ENCODE assay signal across 24 cellular contexts in the genomic region with DNA sequence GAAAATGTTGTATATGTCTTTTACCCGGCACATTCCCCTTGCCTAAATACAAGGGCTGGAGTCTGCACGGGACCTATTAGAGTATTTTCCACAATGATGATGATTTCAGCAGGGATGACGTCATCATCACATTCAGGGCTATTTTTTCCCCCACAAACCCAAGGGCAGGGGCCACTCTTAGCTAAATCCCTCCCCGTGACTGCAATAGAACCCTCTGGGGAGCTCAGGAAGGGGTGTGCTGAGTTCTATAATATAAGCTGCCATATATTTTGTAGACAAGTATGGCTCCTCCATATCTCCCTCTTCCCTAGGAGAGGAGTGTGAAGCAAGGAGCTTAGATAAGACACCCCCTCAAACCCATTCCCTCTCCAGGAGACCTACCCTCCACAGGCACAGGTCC. TPM values are rescaled to one million over a fixed set of nuclear protein-coding genes. Genes with fewer than 3 reads are reported as not detected.
DNase-seq lines count a peak whose midpoint lies in the region; ATAC-seq and TF ChIP-seq lines count a peak whose summit lies in the region.
"Had no signal": no experiment of that assay in that cellular context is flagged by ENCODE, and none has a peak within 500 bp of the region (broad histone marks: within the 10 kb centered on the region; RNA-seq: fewer than 3 reads in every experiment).

No MANE protein-coding gene starts in this region.

- TF ChIP-seq CTCF in cardiac muscle cell (IDR thresholded peaks at IDR 0.05; ENCODE audit: low read depth, low read length) (no peak), left ventricle myocardium inferior (IDR thresholded peaks at IDR 0.05; ENCODE audit: borderline replicate concordance) (no peak), WTC11 (IDR thresholded peaks at IDR 0.05) (no peak)

- intact Hi-C loops in left ventricle myocardium inferior (cut with micrococcal nuclease) = no loop called here

- CTCF ChIA-PET in WTC11 (lab: Charles Lee) = interaction anchor here (0.8 kb wide), 1 partner anchor 18 kb away, joined by 5 read pairs; no protein-coding TSS in a partner anchor

- H3K27ac Mint-ChIP-seq in WTC11 = peak overlapping the region; percentile 95
- no peak overlapping the region for H3K27ac Mint-ChIP-seq in activated T-cell treated with anti-CD3 and anti-CD28 coated beads, Interleukin-2, amount 50 U/mL, for 24 hours
- H3K27ac Mint-ChIP-seq: CD8-positive, alpha-beta T cell had no signal

- H3K27me3 Mint-ChIP-seq in WTC11 (ENCODE audit: low read depth) = no peaks in the 10 kb centered on the region
- H3K27me3 Mint-ChIP-seq in activated T-cell treated with anti-CD3 and anti-CD28 coated beads, Interleukin-2, amount 50 U/mL, for 24 hours = no peaks in the 10 kb centered on the region

- H3K27me3 ChIP-seq in cardiac muscle cell (no peaks in the 10 kb centered on the region), left ventricle myocardium inferior (ENCODE audit: low read depth) (no peaks in the 10 kb centered on the region)
- H3K27me3 ChIP-seq: Peyer's patch had no signal

- no peaks in the 10 kb centered on the region for H3K9me3 Mint-ChIP-seq in WTC11
- no peaks in the 10 kb centered on the region for H3K9me3 Mint-ChIP-seq in activated T-cell treated with anti-CD3 and anti-CD28 coated beads, Interleukin-2, amount 50 U/mL, for 24 hours
- H3K9me3 Mint-ChIP-seq: CD8-positive, alpha-beta T cell had no signal

- no peak for ATAC-seq in WTC11
- ATAC-seq in GM21360 (IDR thresholded peaks at IDR 0.05; ENCODE audit: unreplicated experiment) = no peak
- ATAC-seq in GM21737 (IDR thresholded peaks at IDR 0.05; ENCODE audit: unreplicated experiment) = no peak
- ATAC-seq: CD8-positive, alpha-beta T cell had no signal

- no peaks in the 10 kb centered on the region for H3K9me3 ChIP-seq in cardiac muscle cell (ENCODE audit: low read depth)
- no peaks in the 10 kb centered on the region for H3K9me3 ChIP-seq in left ventricle myocardium inferior (replicated peaks)
- H3K9me3 ChIP-seq: Peyer's patch had no signal

- H3K4me3 ChIP-seq in cardiac muscle cell (no peak overlapping the region), left ventricle myocardium inferior (no peak overlapping the region)
- H3K4me3 ChIP-seq: Peyer's patch had no signal

- H3K4me1 ChIP-seq in cardiac muscle cell (ENCODE audit: low read depth) (peaks cover 21% of the 10 kb centered on the region), left ventricle myocardium inferior (no peaks in the 10 kb centered on the region)
- H3K4me1 ChIP-seq: Peyer's patch had no signal

- H3K4me3 Mint-ChIP-seq in WTC11 = no peak overlapping the region
- H3K4me3 Mint-ChIP-seq in activated T-cell treated with anti-CD3 and anti-CD28 coated beads, Interleukin-2, amount 50 U/mL, for 24 hours = no peak overlapping the region
- H3K4me3 Mint-ChIP-seq: CD8-positive, alpha-beta T cell had no signal

- H3K36me3 ChIP-seq in cardiac muscle cell (no peaks in the 10 kb centered on the region), left ventricle myocardium inferior (no peaks in the 10 kb centered on the region)
- H3K36me3 ChIP-seq: Peyer's patch had no signal

- peaks cover 63% of the 10 kb centered on the region for H3K4me1 Mint-ChIP-seq in WTC11
- no peaks in the 10 kb centered on the region for H3K4me1 Mint-ChIP-seq in activated T-cell treated with anti-CD3 and anti-CD28 coated beads, Interleukin-2, amount 50 U/mL, for 24 hours (ENCODE audit: low read depth)

- H3K27ac ChIP-seq in cardiac muscle cell = peak overlapping the region; percentile 76
- no peak overlapping the region for H3K27ac ChIP-seq in left ventricle myocardium inferior (replicated peaks)
- H3K27ac ChIP-seq: 22Rv1, Peyer's patch had no signal

- peaks cover 69% of the 10 kb centered on the region for H3K36me3 Mint-ChIP-seq in WTC11
- H3K36me3 Mint-ChIP-seq in activated T-cell treated with anti-CD3 and anti-CD28 coated beads, Interleukin-2, amount 50 U/mL, for 24 hours (ENCODE audit: low read depth) = no peaks in the 10 kb centered on the region
- H3K36me3 Mint-ChIP-seq: CD8-positive, alpha-beta T cell had no signal

- DNase-seq in cardiac muscle cell (ENCODE audit: low read depth in 1 of 2, low spot score in 1 of 2) = peak in 1 of 2 donors; percentile 19
- no peak for DNase-seq in left ventricle myocardium inferior
- no peak for DNase-seq in WTC11 (ENCODE audit: low spot score)
- peak; percentile 41 for DNase-seq in fibroblast of peridontal ligament (ENCODE audit: extremely low read depth)
- DNase-seq in activated T-cell treated with anti-CD3 and anti-CD28 coated beads, Interleukin-2, amount 50 U/mL, for 24 hours = no peak
- no peak for DNase-seq in NCI-H446 treated with DMSO at 0.1 percent for 48 hours (lab: John Stamatoyannopoulos, UW)
- DNase-seq: ACHN; C1 segment of cervical spinal cord; Calu3; CD8-positive, alpha-beta T cell; DMS53; EL; GF-D8; GOT3; MM.1S; NCI-H1092; NCI-H1930; NCI-H2227 treated with DMSO at 0.1 percent for 48 hours; NCI-H748 treated with DMSO at 0.1 percent for 48 hours; Peyer's patch; T-helper 1 cell had no signal

- POLR2A ChIA-PET in WTC11 (lab: Charles Lee) = no interaction called here

TF ChIP-seq in WTC11, 78 proteins besides CTCF, POLR2A, EP300 and RAD21 (continues in another document):
- TF ChIP-seq ZNF232 (CRISPR knock-in tag; IDR thresholded peaks at IDR 0.05) (no peak), HMGA2 (CRISPR knock-in tag; IDR thresholded peaks at IDR 0.05) (no peak), KAT7 (CRISPR knock-in tag; IDR thresholded peaks at IDR 0.05; ENCODE audit: borderline replicate concordance) (no peak), JUN (CRISPR knock-in tag; IDR thresholded peaks at IDR 0.05) (no peak), GABPB1 (CRISPR knock-in tag; IDR thresholded peaks at IDR 0.05) (no peak)
- TF ChIP-seq, protein P1, sequence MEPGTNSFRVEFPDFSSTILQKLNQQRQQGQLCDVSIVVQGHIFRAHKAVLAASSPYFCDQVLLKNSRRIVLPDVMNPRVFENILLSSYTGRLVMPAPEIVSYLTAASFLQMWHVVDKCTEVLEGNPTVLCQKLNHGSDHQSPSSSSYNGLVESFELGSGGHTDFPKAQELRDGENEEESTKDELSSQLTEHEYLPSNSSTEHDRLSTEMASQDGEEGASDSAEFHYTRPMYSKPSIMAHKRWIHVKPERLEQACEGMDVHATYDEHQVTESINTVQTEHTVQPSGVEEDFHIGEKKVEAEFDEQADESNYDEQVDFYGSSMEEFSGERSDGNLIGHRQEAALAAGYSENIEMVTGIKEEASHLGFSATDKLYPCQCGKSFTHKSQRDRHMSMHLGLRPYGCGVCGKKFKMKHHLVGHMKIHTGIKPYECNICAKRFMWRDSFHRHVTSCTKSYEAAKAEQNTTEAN (CRISPR knock-in tag; IDR thresholded peaks at IDR 0.05) = no peak
- TF ChIP-seq, protein P2, sequence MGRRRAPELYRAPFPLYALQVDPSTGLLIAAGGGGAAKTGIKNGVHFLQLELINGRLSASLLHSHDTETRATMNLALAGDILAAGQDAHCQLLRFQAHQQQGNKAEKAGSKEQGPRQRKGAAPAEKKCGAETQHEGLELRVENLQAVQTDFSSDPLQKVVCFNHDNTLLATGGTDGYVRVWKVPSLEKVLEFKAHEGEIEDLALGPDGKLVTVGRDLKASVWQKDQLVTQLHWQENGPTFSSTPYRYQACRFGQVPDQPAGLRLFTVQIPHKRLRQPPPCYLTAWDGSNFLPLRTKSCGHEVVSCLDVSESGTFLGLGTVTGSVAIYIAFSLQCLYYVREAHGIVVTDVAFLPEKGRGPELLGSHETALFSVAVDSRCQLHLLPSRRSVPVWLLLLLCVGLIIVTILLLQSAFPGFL (CRISPR knock-in tag; IDR thresholded peaks at IDR 0.05; ENCODE audit: borderline replicate concordance) = no peak
- TF ChIP-seq, protein P3, sequence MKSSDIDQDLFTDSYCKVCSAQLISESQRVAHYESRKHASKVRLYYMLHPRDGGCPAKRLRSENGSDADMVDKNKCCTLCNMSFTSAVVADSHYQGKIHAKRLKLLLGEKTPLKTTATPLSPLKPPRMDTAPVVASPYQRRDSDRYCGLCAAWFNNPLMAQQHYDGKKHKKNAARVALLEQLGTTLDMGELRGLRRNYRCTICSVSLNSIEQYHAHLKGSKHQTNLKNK (CRISPR knock-in tag; IDR thresholded peaks at IDR 0.05) = no peak
- TF ChIP-seq, protein P4, sequence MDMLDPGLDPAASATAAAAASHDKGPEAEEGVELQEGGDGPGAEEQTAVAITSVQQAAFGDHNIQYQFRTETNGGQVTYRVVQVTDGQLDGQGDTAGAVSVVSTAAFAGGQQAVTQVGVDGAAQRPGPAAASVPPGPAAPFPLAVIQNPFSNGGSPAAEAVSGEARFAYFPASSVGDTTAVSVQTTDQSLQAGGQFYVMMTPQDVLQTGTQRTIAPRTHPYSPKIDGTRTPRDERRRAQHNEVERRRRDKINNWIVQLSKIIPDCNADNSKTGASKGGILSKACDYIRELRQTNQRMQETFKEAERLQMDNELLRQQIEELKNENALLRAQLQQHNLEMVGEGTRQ (CRISPR knock-in tag; IDR thresholded peaks at IDR 0.05) = no peak

RNA-seq across cellular contexts. Expression of a gene that starts 11.3 kb away (rescaled TPM):
- total RNA-seq in cardiac muscle cell = 106 and 117 TPM in 2 replicates
- polyA plus RNA-seq in cardiac muscle cell = 103 and 127 TPM in 2 replicates
- 58.4 TPM for total RNA-seq in left ventricle myocardium inferior
- total RNA-seq in WTC11 (2021) = 154 to 159 TPM (median 155 TPM) in 3 replicates

RNA-seq across cellular contexts. Expression of a gene that starts 46.3 kb away (rescaled TPM):
- 11.9 and 24.3 TPM in 2 replicates for total RNA-seq in cardiac muscle cell
- polyA plus RNA-seq in cardiac muscle cell = 10.2 and 14.8 TPM in 2 replicates
- total RNA-seq in left ventricle myocardium inferior = 0.49 TPM
- 638 to 682 TPM (median 641 TPM) in 3 replicates for total RNA-seq in WTC11 (2021)

RNA-seq across cellular contexts. Expression of a gene that starts 50.3 kb away (rescaled TPM):
- total RNA-seq in cardiac muscle cell (not detected in 2 replicates), left ventricle myocardium inferior (not detected), WTC11 (2021) (0.17 to 0.55 TPM (median 0.32 TPM) in 3 replicates)
- 0.54 TPM in 1 of 2 replicates, not detected in the other for polyA plus RNA-seq in cardiac muscle cell

Comparison
In these comparisons a context has a peak if more than half of its experiments do, and no peak if none do; other contexts are left out.
1. RNA of a gene that starts 46.3 kb away (total RNA-seq): 638 to 682 TPM in WTC11; 11.9 to 24.3 TPM in cardiac muscle cell and 0.49 TPM in left ventricle myocardium inferior (single experiment); every median in the first group is over 10 times any median in the second.